ENCODE assay signal across 8 cellular contexts in genomic region chr4:110516106-110516922, GRCh38. TPM values are rescaled to one million over a fixed set of nuclear protein-coding genes. Genes with fewer than 3 reads are reported as not detected.
DNase-seq lines count a peak whose midpoint lies in the region; ATAC-seq and TF ChIP-seq lines count a peak whose summit lies in the region.

No MANE protein-coding gene starts in this region.

- H3K9me3 Mint-ChIP-seq in endothelial cell (ENCODE audit: unreplicated experiment), result no peaks in the 10 kb centered on the region

- no peak overlapping the region for H3K4me3 Mint-ChIP-seq in endothelial cell (ENCODE audit: unreplicated experiment)

- no peaks in the 10 kb centered on the region for H3K27me3 ChIP-seq in mucosa of stomach (ENCODE audit: control insufficient read depth, insufficient read depth, low read length)

- H3K9ac ChIP-seq in mucosa of stomach (ENCODE audit: low read length), result peak overlapping the region; percentile 44

- ATAC-seq in GM18909 (IDR thresholded peaks at IDR 0.05; ENCODE audit: poor library complexity, unreplicated experiment) (peak; percentile 93), HG03175 (IDR thresholded peaks at IDR 0.05; ENCODE audit: unreplicated experiment) (peak; percentile 81)

- H3K4me1 ChIP-seq in mucosa of stomach (ENCODE audit: control insufficient read depth, insufficient read depth, low read length), result no peaks in the 10 kb centered on the region

- H3K9me3 ChIP-seq in mucosa of stomach (ENCODE audit: control insufficient read depth, low read length), result no peaks in the 10 kb centered on the region

- peaks cover 2% of the 10 kb centered on the region for H3K4me1 Mint-ChIP-seq in endothelial cell (ENCODE audit: unreplicated experiment)

- peak overlapping the region; percentile 27 for H3K4me3 ChIP-seq in mucosa of stomach (ENCODE audit: low read length)

- DNase-seq in AML-193 (lab: John Stamatoyannopoulos, UW) (peak; percentile 65 to 77), NCI-H774 (lab: John Stamatoyannopoulos, UW) (peak; percentile 32), endothelial cell (ENCODE audit: low spot score) (peak; percentile 79)
- peak; percentile 39 to 43 for DNase-seq in activated CD8-positive, alpha-beta memory T cell treated with anti-CD3 and anti-CD28 coated beads for 4 hours (ENCODE audit: low read depth in 2 of 2)
- DNase-seq in stimulated activated CD8-positive, alpha-beta memory T cell treated with anti-CD3 and anti-CD28 coated beads, Interleukin-4, amount 100 ng/mL, for 48 hours, result peak; percentile 79

- H3K36me3 ChIP-seq in mucosa of stomach (ENCODE audit: control insufficient read depth, insufficient read depth, low read length), result no peaks in the 10 kb centered on the region

- H3K27me3 Mint-ChIP-seq in endothelial cell (ENCODE audit: unreplicated experiment), result no peaks in the 10 kb centered on the region

- TF ChIP-seq CTCF in endothelial cell (IDR thresholded peaks at IDR 0.05; ENCODE audit: unreplicated experiment), result peak; percentile 93

- no peaks in the 10 kb centered on the region for H3K36me3 Mint-ChIP-seq in endothelial cell (ENCODE audit: low read depth, unreplicated experiment)

- no peak overlapping the region for H3K27ac Mint-ChIP-seq in endothelial cell (ENCODE audit: unreplicated experiment)

RNA-seq across cellular contexts. Expression of gene ENPEP, which starts 40.4 kb away (rescaled TPM):
- total RNA-seq in endothelial cell (ENCODE audit: unreplicated experiment), result 3.5 TPM

Comparison
In these comparisons a context has a peak if more than half of its experiments do, and no peak if none do; other contexts are left out.
1. Peak in every context shown above with its lines: DNase-seq, ATAC-seq and H3K4me3 ChIP-seq.